6 cellular contexts compared by ENCODE assay signal in the genomic region with DNA sequence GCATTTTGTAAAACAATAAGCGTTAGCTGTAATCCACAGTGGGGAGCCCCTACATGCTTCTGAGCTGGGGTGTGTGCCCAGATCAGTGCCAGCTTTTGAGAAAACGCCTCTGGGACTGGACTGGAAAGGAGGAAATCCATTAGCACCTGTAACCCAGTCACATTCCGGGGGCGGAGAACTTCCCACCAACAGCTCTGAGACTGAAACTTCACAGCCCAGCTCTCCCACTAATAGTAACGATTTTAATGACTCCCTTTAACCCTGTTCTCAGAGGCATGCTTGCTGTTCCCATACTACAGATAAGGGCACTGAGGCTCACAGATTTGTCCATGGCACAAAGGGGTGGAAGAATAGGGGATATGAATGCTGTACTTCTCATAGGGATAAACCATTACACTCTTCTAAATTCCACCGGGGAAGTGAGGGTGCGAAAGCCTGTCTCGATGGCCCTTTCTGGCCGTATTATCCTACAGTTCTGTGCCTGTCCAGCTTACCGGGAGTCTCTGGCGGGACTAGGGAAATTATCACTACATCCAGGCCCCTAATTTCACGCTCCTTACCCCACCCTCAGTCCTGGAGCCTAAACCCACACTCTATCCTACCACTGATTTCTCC. TPM values are rescaled to one million over a fixed set of nuclear protein-coding genes. Genes with fewer than 3 reads are reported as not detected.
A peak's percentile ranks its signal among the peaks of the same experiment; 100 is the strongest.
DNase-seq lines count a peak whose midpoint lies in the region; ATAC-seq and TF ChIP-seq lines count a peak whose summit lies in the region.

No MANE protein-coding gene starts in this region.

- no peak overlapping the region for H4K91ac ChIP-seq in mesenchymal stem cell (ENCODE audit: low read length)

- peak overlapping the region; percentile 85 for H3K4me2 ChIP-seq in GM23338
- peak overlapping the region; percentile 52 for H3K4me2 ChIP-seq in mesenchymal stem cell (ENCODE audit: low read length, poor library complexity, severe bottlenecking)

- no peaks in the 10 kb centered on the region for H3K9me3 ChIP-seq in mesenchymal stem cell (ENCODE audit: control insufficient read depth, low read length)

- H3K27ac Mint-ChIP-seq in GM23338 = peak overlapping the region; percentile 85
- peak overlapping the region; percentile 82 for H3K27ac Mint-ChIP-seq in activated naive CD4-positive, alpha-beta T cell treated with anti-CD3 and anti-CD28 coated beads, Interleukin-2, amount 10 ng/mL, durations not matched to agents 7 days and 5 days

- peaks cover 2% of the 10 kb centered on the region for H3K79me1 ChIP-seq in mesenchymal stem cell (replicated peaks; ENCODE audit: low read length, poor library complexity, severe bottlenecking)

- H2AK5ac ChIP-seq in mesenchymal stem cell (ENCODE audit: low read length, severe bottlenecking) = no peak overlapping the region

- H3K4me3 ChIP-seq in GM23338 (peak overlapping the region; percentile 87), mesenchymal stem cell (ENCODE audit: insufficient read depth in 1 of 2, low read depth in 1 of 2, low read length in 2 of 2) (peak overlapping the region; percentile 78 to 97)

- H2BK12ac ChIP-seq in mesenchymal stem cell (ENCODE audit: low read length in 2 of 2) = no peak overlapping the region

- DNase-seq in GM23338 (ENCODE audit: low spot score) (peak; percentile 33), mesenchymal stem cell (peak; percentile 31)
- no peak for DNase-seq in activated naive CD4-positive, alpha-beta T cell treated with anti-CD3 and anti-CD28 coated beads, Interleukin-2, amount 10 ng/mL, durations not matched to agents 7 days and 5 days
- DNase-seq in activated CD4-positive, CD25-positive, alpha-beta regulatory T cell (lab: John Stamatoyannopoulos, UW) = no peak

- no peak overlapping the region for H2BK120ac ChIP-seq in mesenchymal stem cell (ENCODE audit: low read depth, low read length)

- H2BK15ac ChIP-seq in mesenchymal stem cell (ENCODE audit: low read depth, poor library complexity, severe bottlenecking) = no peak overlapping the region

- peaks cover 16% of the 10 kb centered on the region for H4K20me1 ChIP-seq in GM23338 (replicated peaks; ENCODE audit: insufficient read depth)

- no peaks in the 10 kb centered on the region for H3K9me2 ChIP-seq in GM23338 (ENCODE audit: insufficient read depth)

- H3K23ac ChIP-seq in mesenchymal stem cell (ENCODE audit: low read length in 2 of 2) = no peak overlapping the region

- ATAC-seq in GM23338 = peak; percentile 3; the same call in 2 of the 3 replicates
- no peak for ATAC-seq in HG03159 (IDR thresholded peaks at IDR 0.05; ENCODE audit: unreplicated experiment)
- no peak for ATAC-seq in HG03039 (IDR thresholded peaks at IDR 0.05; ENCODE audit: unreplicated experiment)

- H3K27me3 Mint-ChIP-seq in GM23338 (ENCODE audit: insufficient read depth, low read depth, poor library complexity) = peaks cover 1% of the 10 kb centered on the region
- H3K27me3 Mint-ChIP-seq in activated naive CD4-positive, alpha-beta T cell treated with anti-CD3 and anti-CD28 coated beads, Interleukin-2, amount 10 ng/mL, durations not matched to agents 7 days and 5 days = no peaks in the 10 kb centered on the region

- H3K4me3 Mint-ChIP-seq in GM23338 = peak overlapping the region; percentile 92
- H3K4me3 Mint-ChIP-seq in activated naive CD4-positive, alpha-beta T cell treated with anti-CD3 and anti-CD28 coated beads, Interleukin-2, amount 10 ng/mL, durations not matched to agents 7 days and 5 days = peak overlapping the region; percentile 93

- H3K79me2 ChIP-seq in GM23338 (replicated peaks; ENCODE audit: insufficient read depth) = peaks cover 55% of the 10 kb centered on the region

- H3K4me1 ChIP-seq in GM23338 (ENCODE audit: insufficient read depth) (peaks cover 8% of the 10 kb centered on the region), mesenchymal stem cell (ENCODE audit: control insufficient read depth, insufficient read depth, low read depth, low read length) (peaks cover 2% of the 10 kb centered on the region)

- peak overlapping the region in 1 of 2 experiments; percentile 14 for H3K14ac ChIP-seq in mesenchymal stem cell (ENCODE audit: low read length in 2 of 2)

- H3K27ac ChIP-seq in GM23338 (ENCODE audit: low read depth) (peak overlapping the region; percentile 34; the same call in 1 of the 2 replicates), mesenchymal stem cell (ENCODE audit: low read length, poor library complexity, severe bottlenecking) (no peak overlapping the region)

- H2AFZ ChIP-seq in GM23338 = no peak overlapping the region; the same call in 1 of the 2 replicates
- H2AFZ ChIP-seq in mesenchymal stem cell (ENCODE audit: low read depth, low read length) = no peak overlapping the region

- 21% methylated on average over 11 of the region's 12 CpGs for WGBS in mesenchymal stem cell

- H3K9ac ChIP-seq in mesenchymal stem cell (ENCODE audit: low read length) = peak overlapping the region; percentile 95

- no peak for TF ChIP-seq CTCF in GM23338 (conservative IDR thresholded peaks at IDR 0.05; ENCODE audit: low read depth in 2 of 2)

- peaks cover 9% of the 10 kb centered on the region for H3K4me1 Mint-ChIP-seq in GM23338
- peaks cover 31% of the 10 kb centered on the region for H3K4me1 Mint-ChIP-seq in activated naive CD4-positive, alpha-beta T cell treated with anti-CD3 and anti-CD28 coated beads, Interleukin-2, amount 10 ng/mL, durations not matched to agents 7 days and 5 days

- H3K36me3 ChIP-seq in GM23338 (ENCODE audit: insufficient read depth) = no peaks in the 10 kb centered on the region
- no peaks in the 10 kb centered on the region for H3K36me3 ChIP-seq in mesenchymal stem cell (ENCODE audit: control insufficient read depth in 1 of 2, insufficient read depth in 2 of 2, low read depth in 1 of 2, low read length in 2 of 2)

- no peak overlapping the region for H4K8ac ChIP-seq in mesenchymal stem cell (ENCODE audit: low read length)

- H3K9me3 Mint-ChIP-seq in GM23338 = no peaks in the 10 kb centered on the region
- no peaks in the 10 kb centered on the region for H3K9me3 Mint-ChIP-seq in activated naive CD4-positive, alpha-beta T cell treated with anti-CD3 and anti-CD28 coated beads, Interleukin-2, amount 10 ng/mL, durations not matched to agents 7 days and 5 days

- H3K18ac ChIP-seq in mesenchymal stem cell (ENCODE audit: low read depth in 1 of 2, low read length in 2 of 2) = no peak overlapping the region

- H3K4ac ChIP-seq in mesenchymal stem cell (ENCODE audit: low read depth in 1 of 2, low read length in 2 of 2) = peak overlapping the region in 1 of 2 experiments; percentile 16

- no peaks in the 10 kb centered on the region for H3K36me3 Mint-ChIP-seq in GM23338 (ENCODE audit: low read depth)
- H3K36me3 Mint-ChIP-seq in activated naive CD4-positive, alpha-beta T cell treated with anti-CD3 and anti-CD28 coated beads, Interleukin-2, amount 10 ng/mL, durations not matched to agents 7 days and 5 days = peaks cover 2% of the 10 kb centered on the region

- H3K27me3 ChIP-seq in GM23338 (ENCODE audit: insufficient read depth) (no peaks in the 10 kb centered on the region), mesenchymal stem cell (ENCODE audit: control insufficient read depth in 1 of 2, insufficient read depth in 1 of 2, low read length in 2 of 2) (no peaks in the 10 kb centered on the region)

- H3F3A ChIP-seq in GM23338 (replicated peaks; ENCODE audit: low read depth) = peaks cover 3% of the 10 kb centered on the region; the same call in 1 of the 2 replicates

- no peak overlapping the region for H2BK5ac ChIP-seq in mesenchymal stem cell (ENCODE audit: low read depth, low read length, poor library complexity, severe bottlenecking)

- CTCF ChIA-PET in activated naive CD4-positive, alpha-beta T cell treated with anti-CD3 and anti-CD28 coated beads, Interleukin-2, amount 10 ng/mL, durations not matched to agents 7 days and 5 days (lab: Charles Lee) = interaction anchor here (2.0 kb wide), 1 partner anchor 36 kb away, joined by 4 read pairs; no protein-coding TSS in a partner anchor

TF ChIP-seq in GM23338, 12 proteins besides CTCF, POLR2A, EP300 and RAD21 (continues in another document):
- TF ChIP-seq ZNF114 (CRISPR knock-in tag; IDR thresholded peaks at IDR 0.05) (no peak), POLR2AphosphoS5 (IDR thresholded peaks at IDR 0.05; ENCODE audit: low read depth) (no peak)

RNA-seq across cellular contexts. Expression of gene FBXO46, which starts 0.8 kb away (rescaled TPM):
- total RNA-seq in GM23338 (2014; rRNA removed; shearing (Covaris generic)) = 34.4 and 35.8 TPM in 2 replicates
- 9.4 and 12.0 TPM in 2 replicates for polyA plus RNA-seq in GM23338 (2016; fragmentation: Nextera tagmentation; extraction: Ambion mirVana)
- polyA plus RNA-seq in mesenchymal stem cell (2013, experiment 1 of 2) = 5.3 TPM
- 5.1 TPM for polyA plus RNA-seq in mesenchymal stem cell (2013, experiment 2 of 2)

RNA-seq across cellular contexts. Expression of gene MEIOSIN, which starts 3.4 kb away (rescaled TPM):
- 0.16 and 0.28 TPM in 2 replicates for total RNA-seq in GM23338 (2014; rRNA removed; shearing (Covaris generic))
- polyA plus RNA-seq in GM23338 (2016; fragmentation: Nextera tagmentation; extraction: Ambion mirVana) = 0.21 TPM in 1 of 2 replicates, not detected in the other
- not detected for polyA plus RNA-seq in mesenchymal stem cell (2013, experiment 1 of 2)
- not detected for polyA plus RNA-seq in mesenchymal stem cell (2013, experiment 2 of 2)

RNA-seq across cellular contexts. Expression of gene QPCTL, which starts 37.4 kb away (rescaled TPM):
- total RNA-seq in GM23338 (2014; rRNA removed; shearing (Covaris generic)) = 23.0 and 26.2 TPM in 2 replicates
- 8.6 and 10.6 TPM in 2 replicates for polyA plus RNA-seq in GM23338 (2016; fragmentation: Nextera tagmentation; extraction: Ambion mirVana)
- 12.2 TPM for polyA plus RNA-seq in mesenchymal stem cell (2013, experiment 1 of 2)
- polyA plus RNA-seq in mesenchymal stem cell (2013, experiment 2 of 2) = 11.9 TPM

RNA-seq across cellular contexts. Expression of gene SNRPD2, which starts 38.1 kb away (rescaled TPM):
- total RNA-seq in GM23338 (2014; rRNA removed; shearing (Covaris generic)) = 169 and 226 TPM in 2 replicates
- 1,375 and 1,400 TPM in 2 replicates for polyA plus RNA-seq in GM23338 (2016; fragmentation: Nextera tagmentation; extraction: Ambion mirVana)
- polyA plus RNA-seq in mesenchymal stem cell (2013, experiment 1 of 2) = 1,303 TPM
- 1,356 TPM for polyA plus RNA-seq in mesenchymal stem cell (2013, experiment 2 of 2)

RNA-seq across cellular contexts. Expression of gene SIX5, which starts 39.2 kb away (rescaled TPM):
- total RNA-seq in GM23338 (2014; rRNA removed; shearing (Covaris generic)) = 16.1 and 22.6 TPM in 2 replicates
- polyA plus RNA-seq in GM23338 (2016; fragmentation: Nextera tagmentation; extraction: Ambion mirVana) = 10.1 and 12.4 TPM in 2 replicates
- 16.0 TPM for polyA plus RNA-seq in mesenchymal stem cell (2013, experiment 1 of 2)
- 14.5 TPM for polyA plus RNA-seq in mesenchymal stem cell (2013, experiment 2 of 2)

Comparison
In these comparisons a context has a peak if more than half of its experiments do, and no peak if none do; other contexts are left out.
1. DNase-seq: peak in GM23338 (single experiment) and mesenchymal stem cell (single experiment); none in activated naive CD4-positive, alpha-beta T cell treated with anti-CD3 and anti-CD28 coated beads, Interleukin-2, amount 10 ng/mL, durations not matched to agents 7 days and 5 days (single experiment) and activated CD4-positive, CD25-positive, alpha-beta regulatory T cell (0 of 4).